ENCODE assay signal across 18 cellular contexts in the genomic region with DNA sequence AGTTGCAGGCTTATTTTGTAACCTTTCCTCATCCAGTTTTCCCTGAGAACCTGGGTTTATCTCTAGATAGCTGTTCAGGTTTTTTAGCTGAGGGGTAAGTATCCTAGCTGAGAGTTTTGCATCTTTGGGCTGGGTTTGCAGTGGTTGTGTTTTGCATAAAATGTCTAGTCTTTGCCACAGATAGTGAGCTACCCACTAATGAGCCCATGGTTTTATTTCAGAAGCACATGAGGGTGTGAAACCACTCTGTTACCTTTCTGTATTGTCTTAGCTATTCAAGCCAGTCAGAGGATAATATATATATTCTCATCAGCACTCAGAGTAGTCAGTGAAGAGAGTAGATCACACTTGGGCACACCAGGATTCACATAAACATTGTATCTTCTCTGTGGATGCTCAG. TPM values are rescaled to one million over a fixed set of nuclear protein-coding genes. Genes with fewer than 3 reads are reported as not detected.
DNase-seq lines count a peak whose midpoint lies in the region; ATAC-seq and TF ChIP-seq lines count a peak whose summit lies in the region.
"Had no signal": no experiment of that assay in that cellular context is flagged by ENCODE, and none has a peak within 500 bp of the region (broad histone marks: within the 10 kb centered on the region; RNA-seq: fewer than 3 reads in every experiment).

No MANE protein-coding gene starts in this region.

- H2AK5ac ChIP-seq in trophoblast cell (ENCODE audit: low read length) = no peak overlapping the region

- H2BK5ac ChIP-seq in trophoblast cell (ENCODE audit: low read depth, low read length, poor library complexity) = no peak overlapping the region

- H3K14ac ChIP-seq in trophoblast cell (ENCODE audit: low read length) = no peak overlapping the region

- no peak overlapping the region for H2AFZ ChIP-seq in trophoblast cell (ENCODE audit: insufficient read depth, low read length, poor library complexity)

- H4K91ac ChIP-seq in trophoblast cell (ENCODE audit: low read depth, low read length) = no peak overlapping the region

- H3K27ac ChIP-seq in adrenal gland (peak overlapping the region in 3 of 5 donors; percentile 16 to 74 (median 53)), trophoblast cell (ENCODE audit: low read depth, low read length) (no peak overlapping the region), esophagus squamous epithelium (no peak overlapping the region)
- H3K27ac ChIP-seq: breast epithelium, heart left ventricle, suprapubic skin had no signal

- no peak overlapping the region for H4K12ac ChIP-seq in trophoblast cell (ENCODE audit: low read depth, low read length)

- TF ChIP-seq CTCF in adrenal gland (IDR thresholded peaks at IDR 0.05) (no peak), esophagus squamous epithelium (IDR thresholded peaks at IDR 0.05) (no peak)

- H2BK120ac ChIP-seq in trophoblast cell (ENCODE audit: insufficient read depth, low read length, poor library complexity) = no peak overlapping the region

- H3K36me3 ChIP-seq in adrenal gland (replicated peaks in 1 of 2) = peaks cover 0 to 18% of the 10 kb centered on the region in 2 donors
- peaks cover 12 to 39% of the 10 kb centered on the region in 2 experiments for H3K36me3 ChIP-seq in trophoblast cell (ENCODE audit: control insufficient read depth in 1 of 2, insufficient read depth in 2 of 2, low read length in 2 of 2)
- peaks cover 0 to 14% (median 0%) of the 10 kb centered on the region in 3 donors for H3K36me3 ChIP-seq in esophagus squamous epithelium
- H3K36me3 ChIP-seq: breast epithelium, suprapubic skin had no signal

- H3K4ac ChIP-seq in trophoblast cell (ENCODE audit: low read depth, low read length) = no peak overlapping the region

- intact Hi-C loops in adrenal gland (cut with DNase I) = no loop called here
- intact Hi-C loops in esophagus squamous epithelium (cut with DNase I) = no loop called here

- H3K79me2 ChIP-seq in trophoblast cell (ENCODE audit: control insufficient read depth, insufficient read depth, low read length, poor library complexity) = no peaks in the 10 kb centered on the region

- no peak overlapping the region for H3K4me2 ChIP-seq in trophoblast cell (ENCODE audit: low read length)

- ATAC-seq in GM18909 (IDR thresholded peaks at IDR 0.05; ENCODE audit: poor library complexity, unreplicated experiment) (peak; percentile 79), GM21447 (IDR thresholded peaks at IDR 0.05; ENCODE audit: unreplicated experiment) (peak; percentile 77), HG03095 (IDR thresholded peaks at IDR 0.05; ENCODE audit: unreplicated experiment) (peak; percentile 71)
- ATAC-seq: heart left ventricle, left colon, right cardiac atrium had no signal

- H3K18ac ChIP-seq in trophoblast cell (ENCODE audit: low read length) = no peak overlapping the region

- H3K27me3 ChIP-seq in adrenal gland = no peaks in the 10 kb centered on the region
- no peaks in the 10 kb centered on the region for H3K27me3 ChIP-seq in trophoblast cell (ENCODE audit: insufficient read depth, low read length)
- H3K27me3 ChIP-seq in esophagus squamous epithelium = no peaks in the 10 kb centered on the region
- H3K27me3 ChIP-seq: breast epithelium, heart left ventricle, suprapubic skin had no signal

- no peak for DNase-seq in adrenal gland
- DNase-seq in trophoblast cell = no peak
- no peak for DNase-seq in esophagus squamous epithelium (lab: John Stamatoyannopoulos, UW)
- no peak for DNase-seq in Kasumi-1 (lab: John Stamatoyannopoulos, UW)
- DNase-seq: activated CD4-positive, alpha-beta T cell treated with anti-CD3 and anti-CD28 coated beads, Interleukin-2, amount 10 ng/mL, durations not matched to agents 7 days and 5 days; activated effector memory CD4-positive, alpha-beta T cell treated with Interleukin-2 at 50 U/mL for 16 hours; CD4-positive, alpha-beta memory T cell; heart left ventricle; left colon; NCI-H187 treated with DMSO at 0.1 percent for 48 hours; right cardiac atrium; SW 1271 had no signal

- H3K9me3 ChIP-seq in adrenal gland (replicated peaks in 1 of 3) = no peaks in the 10 kb centered on the region
- H3K9me3 ChIP-seq in trophoblast cell (ENCODE audit: insufficient read depth, low read depth, low read length) = peaks cover 8% of the 10 kb centered on the region
- peaks cover 0 to 7% (median 7%) of the 10 kb centered on the region in 3 donors for H3K9me3 ChIP-seq in esophagus squamous epithelium
- H3K9me3 ChIP-seq: suprapubic skin had no signal

- no peaks in the 10 kb centered on the region for H3K79me1 ChIP-seq in trophoblast cell (ENCODE audit: low read length)

- no peak overlapping the region for H2BK12ac ChIP-seq in trophoblast cell (ENCODE audit: low read length)

- TF ChIP-seq POLR2A in adrenal gland (IDR thresholded peaks at IDR 0.05) = no peak
- no peak for TF ChIP-seq POLR2A in esophagus squamous epithelium (IDR thresholded peaks at IDR 0.05)

- H3K4me1 ChIP-seq in adrenal gland (replicated peaks in 1 of 2) = peaks cover 7 to 25% of the 10 kb centered on the region in 2 donors
- peaks cover 0 to 1% of the 10 kb centered on the region in 2 experiments for H3K4me1 ChIP-seq in trophoblast cell (ENCODE audit: control insufficient read depth in 1 of 2, insufficient read depth in 2 of 2, low read length in 2 of 2)
- H3K4me1 ChIP-seq in esophagus squamous epithelium = peaks cover 2 to 9% (median 6%) of the 10 kb centered on the region in 3 donors

- no peak overlapping the region for H4K8ac ChIP-seq in trophoblast cell (ENCODE audit: low read depth, low read length)

- H3K9ac ChIP-seq in trophoblast cell (ENCODE audit: low read length) = no peak overlapping the region

- no peak overlapping the region for H3K23ac ChIP-seq in trophoblast cell (ENCODE audit: low read length)

- H3K4me3 ChIP-seq in adrenal gland = no peak overlapping the region
- H3K4me3 ChIP-seq in trophoblast cell (ENCODE audit: low read depth, low read length) = no peak overlapping the region
- H3K4me3 ChIP-seq in esophagus squamous epithelium = no peak overlapping the region
- H3K4me3 ChIP-seq: breast epithelium, heart left ventricle, suprapubic skin had no signal

RNA-seq across cellular contexts. Expression of a gene that starts 24.6 kb away (rescaled TPM):
- total RNA-seq in adrenal gland (under 1 TPM in 5 of 8 donors, not detected in 3; 0.08 to 0.43 (median 0.25) TPM), esophagus squamous epithelium (under 1 TPM in 1 of 4 donors, not detected in 3; 0.09 TPM)
- under 1 TPM in 1 of 3 donors, not detected in 2; 0.22 TPM for polyA plus RNA-seq in adrenal gland
- polyA plus RNA-seq in trophoblast cell (2013) = 1.1 and 1.4 TPM in 2 replicates
- total RNA-seq: activated CD4-positive, alpha-beta T cell treated with anti-CD3 and anti-CD28 coated beads, Interleukin-2, amount 10 ng/mL, durations not matched to agents 7 days and 5 days; CD4-positive, alpha-beta memory T cell; heart left ventricle; left colon; myocyte; suprapubic skin had no signal
- polyA plus RNA-seq: CD4-positive, alpha-beta memory T cell; right cardiac atrium had no signal

RNA-seq across cellular contexts. Expression of a gene that starts 52.7 kb away (rescaled TPM):
- total RNA-seq in adrenal gland = 100 to 1,000 TPM; 324 to 894 (median 436) TPM
- 100 to 1,000 TPM in 2 of 3 donors, 10 to 100 TPM in 1; 71.3 to 900 (median 120) TPM for polyA plus RNA-seq in adrenal gland
- 181 and 185 TPM in 2 replicates for polyA plus RNA-seq in trophoblast cell (2013)
- total RNA-seq in esophagus squamous epithelium = 100 to 1,000 TPM; 252 to 287 (median 268) TPM

Comparison
In these comparisons a context has a peak if more than half of its experiments do, and no peak if none do; other contexts are left out.
1. H3K27ac ChIP-seq: peak in adrenal gland (3 of 5); none in trophoblast cell (single experiment) and esophagus squamous epithelium (0 of 4).
2. Peak in every context shown above with its lines, with median percentiles within 50 percentile points of each other: ATAC-seq.